ENCODE assay signal across 29 cellular contexts in genomic region chr1:44830900-44831304, GRCh38. TPM values are rescaled to one million over a fixed set of nuclear protein-coding genes. Genes with fewer than 3 reads are reported as not detected.
DNase-seq lines count a peak whose midpoint lies in the region; ATAC-seq and TF ChIP-seq lines count a peak whose summit lies in the region.
"Had no signal": no experiment of that assay in that cellular context is flagged by ENCODE, and none has a peak within 500 bp of the region (broad histone marks: within the 10 kb centered on the region; RNA-seq: fewer than 3 reads in every experiment).

No MANE protein-coding gene starts in this region.

- intact Hi-C loops in gastrocnemius medialis (cut with DNase I; ENCODE audit: low total_unique reads): loop anchor here (10.0 kb wide), 1 partner anchor 184 kb away; the partner anchor contains the start of genes HECTD3 and UROD

- H3K79me2 ChIP-seq in OCI-LY1 (ENCODE audit: insufficient read depth, low read length): no peaks in the 10 kb centered on the region

- no peaks in the 10 kb centered on the region for H3K9me3 Mint-ChIP-seq in type B pancreatic cell
- H3K9me3 Mint-ChIP-seq: effector memory CD8-positive, alpha-beta T cell; H9; naive thymus-derived CD8-positive, alpha-beta T cell had no signal

- DNase-seq in SIG-M5 treated with dmso at 0.1 percent for 504 hours (lab: John Stamatoyannopoulos, UW; ENCODE audit: unreplicated experiment) (peak; percentile 23), SIG-M5 (lab: John Stamatoyannopoulos, UW) (no peak), brain microvascular endothelial cell (no peak), type B pancreatic cell (ENCODE audit: extremely low spot score, unreplicated experiment) (no peak), foreskin fibroblast (no peak), gastrocnemius medialis (no peak)
- DNase-seq: activated CD4-positive, alpha-beta T cell treated with anti-CD3 and anti-CD28 coated beads for 36 hours; activated CD8-positive, alpha-beta memory T cell treated with anti-CD3 and anti-CD28 coated beads for 24 hours; activated naive CD4-positive, alpha-beta T cell; activated T-cell treated with anti-CD3 and anti-CD28 coated beads, Interleukin-2, amount 50 U/mL, for 1 hour; effector memory CD8-positive, alpha-beta T cell; esophagus squamous epithelium; H9; hypothalamus; NCI-H524 treated with DMSO at 0.1 percent for 48 hours; small intestine; stimulated activated CD4-positive, alpha-beta T cell treated with anti-CD3 and anti-CD28 coated beads, Interleukin-2, amount 100 ng/mL, for 24 hours; T-helper 1 cell had no signal

- H3K27ac ChIP-seq in OCI-LY1 (ENCODE audit: low read depth, low read length, poor library complexity, severe bottlenecking) (no peak overlapping the region), brain microvascular endothelial cell (no peak overlapping the region), gastrocnemius medialis (no peak overlapping the region)
- H3K27ac ChIP-seq: A549, adrenal gland, esophagus squamous epithelium, gastroesophageal sphincter, left lung had no signal

- H3K4me3 Mint-ChIP-seq in type B pancreatic cell: no peak overlapping the region
- H3K4me3 Mint-ChIP-seq: activated CD4-positive, alpha-beta T cell treated with anti-CD3 and anti-CD28 coated beads for 36 hours; effector memory CD8-positive, alpha-beta T cell; H9; naive thymus-derived CD8-positive, alpha-beta T cell had no signal

- in situ Hi-C loops in brain microvascular endothelial cell (cut with HindIII; ENCODE audit: low pct_ligation_motif_present, low sequenced_read_pairs): no loop called here
- in situ Hi-C loops in gastrocnemius medialis (cut with MboI; ENCODE audit: low sequenced_read_pairs in 4 of 4): loop anchor here in 1 of 4 donors (10.0 kb wide), 1 partner anchor 46 kb away; the partner anchor contains the start of gene BEST4

- H3K4me1 ChIP-seq in OCI-LY1 (ENCODE audit: insufficient read depth, low read length, severe bottlenecking): peaks cover 12% of the 10 kb centered on the region
- H3K4me1 ChIP-seq in gastrocnemius medialis: no peaks in the 10 kb centered on the region
- H3K4me1 ChIP-seq: A549, adrenal gland had no signal

- H3F3A ChIP-seq in OCI-LY1 (ENCODE audit: insufficient read depth, low read length): no peaks in the 10 kb centered on the region

- ATAC-seq in HG03521 (IDR thresholded peaks at IDR 0.05; ENCODE audit: unreplicated experiment) (no peak), gastrocnemius medialis (no peak)
- ATAC-seq: A549; activated CD4-positive, alpha-beta T cell treated with anti-CD3 and anti-CD28 coated beads for 36 hours; effector memory CD8-positive, alpha-beta T cell; gastroesophageal sphincter; left lung; naive thymus-derived CD8-positive, alpha-beta T cell; Right ventricle myocardium inferior had no signal

- TF ChIP-seq CTCF in OCI-LY1 (IDR thresholded peaks at IDR 0.05; ENCODE audit: low read length) (0 out of 2 replicates have a peak, but pooled peaks have one; percentile 9), brain microvascular endothelial cell (IDR thresholded peaks at IDR 0.05; ENCODE audit: low read depth, low read length, missing control alignments) (peak; percentile 30), type B pancreatic cell (conservative IDR thresholded peaks at IDR 0.05) (no peak), foreskin fibroblast (IDR thresholded peaks at IDR 0.05; ENCODE audit: low read depth, low read length) (no peak), gastrocnemius medialis (IDR thresholded peaks at IDR 0.05 in 4 of 5, conservative IDR thresholded peaks at IDR 0.05 in 1 of 5) (no peak)

- H3K36me3 Mint-ChIP-seq in type B pancreatic cell: no peaks in the 10 kb centered on the region
- H3K36me3 Mint-ChIP-seq: naive thymus-derived CD8-positive, alpha-beta T cell had no signal

- no peak overlapping the region for H3K4me2 ChIP-seq in OCI-LY1 (ENCODE audit: low read length)
- H3K4me2 ChIP-seq: A549 had no signal

- H3K9me3 ChIP-seq in OCI-LY1 (ENCODE audit: low read length) (no peaks in the 10 kb centered on the region), gastrocnemius medialis (no peaks in the 10 kb centered on the region)
- H3K9me3 ChIP-seq: A549, adrenal gland, esophagus squamous epithelium, gastroesophageal sphincter, left lung had no signal

- no peak overlapping the region for H2AFZ ChIP-seq in OCI-LY1 (ENCODE audit: low read length)

- no peaks in the 10 kb centered on the region for H3K9me2 ChIP-seq in OCI-LY1 (ENCODE audit: low read depth, low read length)

- H3K27ac Mint-ChIP-seq in type B pancreatic cell: peak overlapping the region; percentile 77
- H3K27ac Mint-ChIP-seq: activated CD4-positive, alpha-beta T cell treated with anti-CD3 and anti-CD28 coated beads for 36 hours; effector memory CD8-positive, alpha-beta T cell; H9; naive thymus-derived CD8-positive, alpha-beta T cell had no signal

- no peaks in the 10 kb centered on the region; the same call in 1 of the 2 replicates for H3K36me3 ChIP-seq in OCI-LY1 (ENCODE audit: insufficient read depth, low read length)
- H3K36me3 ChIP-seq in brain microvascular endothelial cell (replicated peaks): no peaks in the 10 kb centered on the region
- no peaks in the 10 kb centered on the region for H3K36me3 ChIP-seq in gastrocnemius medialis
- H3K36me3 ChIP-seq: adrenal gland, esophagus squamous epithelium, left lung had no signal

- TF ChIP-seq POLR2A in gastrocnemius medialis (IDR thresholded peaks at IDR 0.05): no peak

- H4K20me1 ChIP-seq in OCI-LY1 (ENCODE audit: insufficient read depth, low read length): no peaks in the 10 kb centered on the region

- H3K27me3 ChIP-seq in OCI-LY1 (ENCODE audit: insufficient read depth, low read length) (peaks cover 10% of the 10 kb centered on the region; the same call in 1 of the 2 replicates), brain microvascular endothelial cell (replicated peaks) (no peaks in the 10 kb centered on the region), gastrocnemius medialis (no peaks in the 10 kb centered on the region)
- H3K27me3 ChIP-seq: adrenal gland, esophagus squamous epithelium, gastroesophageal sphincter, left lung had no signal

- no peak overlapping the region for H3K9ac ChIP-seq in OCI-LY1 (ENCODE audit: low read length)

- H3K4me3 ChIP-seq in OCI-LY1 (ENCODE audit: low read depth, low read length, poor library complexity, severe bottlenecking) (no peak overlapping the region), brain microvascular endothelial cell (ENCODE audit: low read depth, low read length) (no peak overlapping the region), foreskin fibroblast (ENCODE audit: low read depth in 1 of 2, low read length in 2 of 2) (no peak overlapping the region), gastrocnemius medialis (no peak overlapping the region)
- H3K4me3 ChIP-seq: A549, adrenal gland, esophagus squamous epithelium, gastroesophageal sphincter, left lung had no signal

- H3K27me3 Mint-ChIP-seq in type B pancreatic cell: no peaks in the 10 kb centered on the region
- H3K27me3 Mint-ChIP-seq: activated CD4-positive, alpha-beta T cell treated with anti-CD3 and anti-CD28 coated beads for 36 hours; effector memory CD8-positive, alpha-beta T cell had no signal

- peaks cover 17% of the 10 kb centered on the region for H3K4me1 Mint-ChIP-seq in type B pancreatic cell (ENCODE audit: unreplicated experiment)

RNA-seq across cellular contexts. Expression of gene PTCH2, which starts 12.2 kb away (rescaled TPM):
- total RNA-seq in type B pancreatic cell (ENCODE audit: low replicate concordance): 1.6 and 3.4 TPM in 2 replicates
- under 1 TPM; 0.10 to 0.56 (median 0.20) TPM for total RNA-seq in gastrocnemius medialis
- total RNA-seq: M059J had no signal

RNA-seq across cellular contexts. Expression of gene BTBD19, which starts 22.6 kb away (rescaled TPM):
- 7.0 and 10.3 TPM in 2 replicates for total RNA-seq in type B pancreatic cell (ENCODE audit: low replicate concordance)
- 1 to 10 TPM in 1 of 4 donors, under 1 TPM in 2, not detected in 1; 0.71 to 1.4 (median 0.91) TPM for total RNA-seq in gastrocnemius medialis

RNA-seq across cellular contexts. Expression of gene DYNLT4, which starts 23.8 kb away (rescaled TPM):
- 1.1 TPM in 1 of 2 replicates, not detected in the other for total RNA-seq in type B pancreatic cell (ENCODE audit: low replicate concordance)
- not detected for total RNA-seq in gastrocnemius medialis
- total RNA-seq: esophagus squamous epithelium, H9, urinary bladder had no signal

RNA-seq across cellular contexts. Expression of gene PLK3, which starts 30.7 kb away (rescaled TPM):
- total RNA-seq in type B pancreatic cell (ENCODE audit: low replicate concordance): 18.5 and 39.1 TPM in 2 replicates
- 1 to 10 TPM; 1.6 to 4.3 (median 3.6) TPM for total RNA-seq in gastrocnemius medialis

RNA-seq across cellular contexts. Expression of gene BEST4, which starts 42.9 kb away (rescaled TPM):
- total RNA-seq in type B pancreatic cell (ENCODE audit: low replicate concordance) (0.48 and 0.99 TPM in 2 replicates), gastrocnemius medialis (under 1 TPM in 1 of 4 donors, not detected in 3; 0.32 TPM)
- total RNA-seq: osteoblast, Right ventricle myocardium inferior, urinary bladder had no signal

Comparison
In these comparisons a context has a peak if more than half of its experiments do, and no peak if none do; other contexts are left out.
1. CTCF ChIP-seq: peak in OCI-LY1 (single experiment) and brain microvascular endothelial cell (single experiment); none in type B pancreatic cell (single experiment), foreskin fibroblast (single experiment) and gastrocnemius medialis (0 of 5).